Comparison of ENCODE assay signal across 1 cellular context in the genomic region with DNA sequence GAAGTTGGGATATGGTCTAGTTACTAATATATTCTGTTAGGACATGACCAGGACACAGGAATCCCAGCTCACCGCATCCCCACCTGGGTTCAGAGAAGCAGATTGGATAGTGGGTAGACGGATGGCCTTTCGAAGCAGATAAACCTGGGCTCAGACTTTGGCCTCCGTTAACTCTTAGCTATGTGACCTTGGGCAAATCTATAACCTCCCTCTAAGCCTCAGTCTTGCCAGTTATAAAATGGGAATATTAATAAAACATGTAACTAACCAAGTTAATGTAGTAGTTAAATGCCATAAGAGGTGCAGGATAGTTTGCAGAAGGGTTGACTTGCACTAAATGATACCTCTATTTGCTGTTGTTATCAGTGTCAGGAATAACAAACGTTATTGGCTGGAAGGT.
TF ChIP-seq lines count a peak whose summit lies in the region.

No MANE protein-coding gene starts in this region.

TF ChIP-seq in HepG2, 621 proteins besides CTCF, POLR2A, EP300 and RAD21 (continued from another document):
- TF ChIP-seq, protein P1, sequence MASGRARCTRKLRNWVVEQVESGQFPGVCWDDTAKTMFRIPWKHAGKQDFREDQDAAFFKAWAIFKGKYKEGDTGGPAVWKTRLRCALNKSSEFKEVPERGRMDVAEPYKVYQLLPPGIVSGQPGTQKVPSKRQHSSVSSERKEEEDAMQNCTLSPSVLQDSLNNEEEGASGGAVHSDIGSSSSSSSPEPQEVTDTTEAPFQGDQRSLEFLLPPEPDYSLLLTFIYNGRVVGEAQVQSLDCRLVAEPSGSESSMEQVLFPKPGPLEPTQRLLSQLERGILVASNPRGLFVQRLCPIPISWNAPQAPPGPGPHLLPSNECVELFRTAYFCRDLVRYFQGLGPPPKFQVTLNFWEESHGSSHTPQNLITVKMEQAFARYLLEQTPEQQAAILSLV (CRISPR knock-in tag; IDR thresholded peaks at IDR 0.05; ENCODE audit: borderline replicate concordance), result 0 out of 2 replicates have a peak, but pooled peaks have one; percentile 4
- TF ChIP-seq KDM2A (CRISPR knock-in tag; IDR thresholded peaks at IDR 0.05; ENCODE audit: borderline replicate concordance, low read depth) (0 out of 2 replicates have a peak, but pooled peaks have one; percentile 1), RAD51 (IDR thresholded peaks at IDR 0.05; ENCODE audit: borderline replicate concordance) (no peak), ZNF260 (CRISPR knock-in tag; IDR thresholded peaks at IDR 0.05; ENCODE audit: borderline replicate concordance, low read depth) (no peak), ZNF629 (CRISPR knock-in tag; conservative IDR thresholded peaks at IDR 0.05) (peak; percentile 93), SOX5 (CRISPR knock-in tag; IDR thresholded peaks at IDR 0.05; ENCODE audit: borderline replicate concordance) (no peak), ATF4 (CRISPR knock-in tag; IDR thresholded peaks at IDR 0.05) (no peak), ZMYM3 (CRISPR knock-in tag; IDR thresholded peaks at IDR 0.05) (peak; percentile 73), ZNF264 (CRISPR knock-in tag; IDR thresholded peaks at IDR 0.05) (0 out of 2 replicates have a peak, but pooled peaks have one; percentile 7), KDM1A (CRISPR knock-in tag; IDR thresholded peaks at IDR 0.05) (peak; percentile 46; the same call in 1 of the 2 replicates), ISX (CRISPR knock-in tag; conservative IDR thresholded peaks at IDR 0.05) (no peak)
